12 cellular contexts compared by ENCODE assay signal in genomic region chr20:64232794-64233193, GRCh38. TPM values are rescaled to one million over a fixed set of nuclear protein-coding genes. Genes with fewer than 3 reads are reported as not detected.
DNase-seq lines count a peak whose midpoint lies in the region; FAIRE-seq and TF ChIP-seq lines count a peak whose summit lies in the region.
"Had no signal": no experiment of that assay in that cellular context is flagged by ENCODE, and none has a peak within 500 bp of the region (broad histone marks: within the 10 kb centered on the region; RNA-seq: fewer than 3 reads in every experiment).

No MANE protein-coding gene starts in this region.

- no peaks in the 10 kb centered on the region for H3K9me3 Mint-ChIP-seq in brain
- no peaks in the 10 kb centered on the region for H3K9me3 Mint-ChIP-seq in endothelial cell (ENCODE audit: unreplicated experiment)

- DNase-seq in GM12891 (ENCODE audit: insufficient read length, low spot score) (no peak), NCI-H2081 (lab: John Stamatoyannopoulos, UW) (peak; percentile 62 to 81), neuronal stem cell (ENCODE audit: low spot score) (no peak), Peyer's patch (no peak), endothelial cell (ENCODE audit: low spot score) (no peak), HPDE6-E6E7 (ENCODE audit: extremely low spot score) (no peak), ureter (ENCODE audit: low spot score) (no peak)
- DNase-seq: effector memory CD4-positive, alpha-beta T cell; NCI-H524; T-helper 1 cell had no signal

- H3K4me1 Mint-ChIP-seq in brain: peaks cover 13% of the 10 kb centered on the region
- H3K4me1 Mint-ChIP-seq in endothelial cell (ENCODE audit: unreplicated experiment): no peaks in the 10 kb centered on the region

- no peak overlapping the region for H3K14ac ChIP-seq in neuronal stem cell (ENCODE audit: low read length)

- H3K4me3 Mint-ChIP-seq in brain (no peak overlapping the region), endothelial cell (ENCODE audit: unreplicated experiment) (no peak overlapping the region)

- H3K27ac Mint-ChIP-seq in brain: peak overlapping the region in 4 of 5 experiments; percentile 56 to 84 (median 76)
- no peak overlapping the region for H3K27ac Mint-ChIP-seq in endothelial cell (ENCODE audit: unreplicated experiment)

- H3K27me3 ChIP-seq in neuronal stem cell (ENCODE audit: control insufficient read depth in 3 of 3, insufficient read depth in 3 of 3, low read depth in 1 of 3, low read length in 3 of 3): peaks cover 0 to 19% (median 0%) of the 10 kb centered on the region in 3 experiments
- H3K27me3 ChIP-seq in Peyer's patch: no peaks in the 10 kb centered on the region
- H3K27me3 ChIP-seq: vagina had no signal

- H3K4me2 ChIP-seq in neuronal stem cell (ENCODE audit: insufficient read depth, low read length, poor library complexity, severe bottlenecking): no peak overlapping the region

- H3K79me1 ChIP-seq in neuronal stem cell (ENCODE audit: low read depth, low read length): no peaks in the 10 kb centered on the region

- no peak overlapping the region for H2AK5ac ChIP-seq in neuronal stem cell (ENCODE audit: low read depth, low read length)

- H3K18ac ChIP-seq in neuronal stem cell (ENCODE audit: low read length): peak overlapping the region; percentile 27

- no peak overlapping the region for H4K91ac ChIP-seq in neuronal stem cell (ENCODE audit: low read depth, low read length, poor library complexity)

- H3K9me3 ChIP-seq in neuronal stem cell (replicated peaks in 1 of 2; ENCODE audit: control insufficient read depth in 2 of 2, insufficient read depth in 1 of 2, low read depth in 1 of 2, low read length in 2 of 2) (peaks cover 0 to 8% of the 10 kb centered on the region in 2 donors), Peyer's patch (no peaks in the 10 kb centered on the region)
- H3K9me3 ChIP-seq: vagina had no signal

- H3K27me3 Mint-ChIP-seq in brain (no peaks in the 10 kb centered on the region), endothelial cell (ENCODE audit: unreplicated experiment) (peaks cover 4% of the 10 kb centered on the region)

- H3K4me1 ChIP-seq in neuronal stem cell (ENCODE audit: control insufficient read depth in 2 of 2, insufficient read depth in 1 of 2, low read depth in 1 of 2, low read length in 2 of 2) (no peaks in the 10 kb centered on the region), Peyer's patch (peaks cover 0 to 8% (median 0%) of the 10 kb centered on the region in 4 donors)
- H3K4me1 ChIP-seq: vagina had no signal

- H3K36me3 Mint-ChIP-seq in brain: peaks cover 35% of the 10 kb centered on the region
- H3K36me3 Mint-ChIP-seq in endothelial cell (ENCODE audit: low read depth, unreplicated experiment): no peaks in the 10 kb centered on the region

- H2BK12ac ChIP-seq in neuronal stem cell (ENCODE audit: low read length): no peak overlapping the region

- H2BK5ac ChIP-seq in neuronal stem cell (ENCODE audit: low read length): no peak overlapping the region

- H2BK15ac ChIP-seq in neuronal stem cell (ENCODE audit: low read length): no peak overlapping the region

- no peak overlapping the region for H4K8ac ChIP-seq in neuronal stem cell (ENCODE audit: low read depth, low read length)

- no peak overlapping the region for H3K23ac ChIP-seq in neuronal stem cell (ENCODE audit: low read depth, low read length, poor library complexity)

- no peak overlapping the region for H3K9ac ChIP-seq in neuronal stem cell (ENCODE audit: low read depth, low read length, poor library complexity)

- H3K27ac ChIP-seq in neuronal stem cell (replicated peaks; ENCODE audit: low read length): no peak overlapping the region
- H3K27ac ChIP-seq in Peyer's patch: no peak overlapping the region
- H3K27ac ChIP-seq: vagina had no signal

- H2BK120ac ChIP-seq in neuronal stem cell (ENCODE audit: low read depth, low read length): no peak overlapping the region

- H3K36me3 ChIP-seq in neuronal stem cell (replicated peaks in 1 of 2; ENCODE audit: control insufficient read depth in 2 of 2, insufficient read depth in 2 of 2, low read length in 2 of 2) (no peaks in the 10 kb centered on the region), Peyer's patch (no peaks in the 10 kb centered on the region)
- H3K36me3 ChIP-seq: vagina had no signal

- H2AFZ ChIP-seq in neuronal stem cell (ENCODE audit: low read length): no peak overlapping the region

- no CpG with 5 or more reads among the region's 3 CpGs for WGBS in neuronal stem cell (ENCODE audit: extremely low coverage in 2 of 2, insufficient read length in 2 of 2, insufficient replicate concordance in 1 of 2), 2 donors

- no peak for TF ChIP-seq CTCF in brain (conservative IDR thresholded peaks at IDR 0.05)
- no peak for TF ChIP-seq CTCF in Peyer's patch (IDR thresholded peaks at IDR 0.05)
- TF ChIP-seq CTCF in endothelial cell (IDR thresholded peaks at IDR 0.05; ENCODE audit: unreplicated experiment): no peak

- no peak overlapping the region for H3K4me3 ChIP-seq in neuronal stem cell (ENCODE audit: low read length in 2 of 2)
- no peak overlapping the region for H3K4me3 ChIP-seq in Peyer's patch
- H3K4me3 ChIP-seq: vagina had no signal

- H3K4ac ChIP-seq in neuronal stem cell (ENCODE audit: low read length): no peak overlapping the region

- TF ChIP-seq POLR2A in GM12891 (IDR thresholded peaks at IDR 0.05; ENCODE audit: low read depth, low read length) (no peak), Peyer's patch (IDR thresholded peaks at IDR 0.05) (no peak)

- no peak for FAIRE-seq in GM12891 (lab: Jason Lieb, UNC)

TF ChIP-seq in GM12891, 5 proteins besides CTCF, POLR2A, EP300 and RAD21:
- 0 out of 2 replicates have a peak, but pooled peaks have one; percentile 29 for TF ChIP-seq SPI1 (IDR thresholded peaks at IDR 0.05; ENCODE audit: low read depth, low read length)
- TF ChIP-seq PAX5 (IDR thresholded peaks at IDR 0.05; ENCODE audit: insufficient read depth, low read length, severe bottlenecking): no peak

RNA-seq across cellular contexts. Expression of gene PCMTD2, which starts 22.8 kb away (rescaled TPM):
- polyA plus RNA-seq in GM12891 (2012; ENCODE audit: low read depth, missing spikeins): 11.7 TPM
- polyA plus RNA-seq in brain (ENCODE audit: insufficient read depth, low read depth, low replicate concordance): 44.4 TPM
- polyA plus RNA-seq in neuronal stem cell (2013, experiment 1 of 2): 40.9 TPM
- polyA plus RNA-seq in neuronal stem cell (2013, experiment 2 of 2): 42.6 TPM
- total RNA-seq in Peyer's patch (10 to 100 TPM; 34.5 to 90.8 (median 46.9) TPM), endothelial cell (ENCODE audit: unreplicated experiment) (104 TPM), ureter (58.2 TPM)

Comparison
In these comparisons a context has a peak if more than half of its experiments do, and no peak if none do; other contexts are left out.
1. DNase-seq: peak in NCI-H2081 (2 of 2); none in GM12891 (single experiment), neuronal stem cell (single experiment), Peyer's patch (0 of 3), endothelial cell (single experiment), HPDE6-E6E7 (single experiment) and ureter (single experiment).